In the genomic region with DNA sequence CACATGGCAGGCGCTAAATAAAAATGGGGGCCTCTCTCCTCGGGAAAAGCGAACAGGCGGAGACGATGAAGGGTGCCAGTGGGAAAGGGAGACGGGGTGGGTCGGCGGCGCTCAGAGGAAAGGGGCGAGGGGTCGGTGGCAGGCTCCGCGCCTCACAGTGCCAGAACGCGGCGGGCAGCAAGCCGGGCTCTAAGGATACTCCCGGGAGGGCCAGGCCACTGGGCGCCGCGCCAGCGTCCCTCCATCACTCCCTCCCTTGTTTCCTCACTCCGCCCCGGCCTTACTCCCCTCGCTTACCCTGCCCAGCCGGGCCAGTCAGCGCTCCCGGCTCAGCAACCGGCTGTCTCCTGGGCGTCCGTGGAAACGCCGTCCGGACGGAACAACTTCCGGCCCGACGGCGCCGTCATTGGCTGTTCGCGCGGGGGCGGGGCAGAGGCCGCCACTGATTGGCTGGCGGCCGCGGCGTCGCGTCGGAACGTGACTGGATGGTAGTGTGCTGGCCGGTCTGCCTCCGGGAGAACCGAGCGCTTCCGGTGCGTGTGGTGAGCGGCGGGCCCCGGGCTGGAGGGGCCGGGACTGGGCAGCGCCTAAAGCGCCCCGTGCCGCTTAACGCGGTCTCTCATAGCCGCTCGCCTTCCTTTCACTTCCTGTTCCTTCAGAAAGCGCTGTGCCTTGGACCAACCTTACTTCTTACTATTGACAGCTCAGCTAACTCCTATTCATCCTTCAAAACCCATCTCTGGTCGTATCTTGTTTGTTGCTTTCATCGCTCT, we compare ENCODE assay signal across 8 cellular contexts. TPM values are rescaled to one million over a fixed set of nuclear protein-coding genes. Genes with fewer than 3 reads are reported as not detected.
A peak's percentile ranks its signal among the peaks of the same experiment; 100 is the strongest.
DNase-seq lines count a peak whose midpoint lies in the region; TF ChIP-seq lines count a peak whose summit lies in the region.

A gene (plus strand): TSS at position 523 of the 773 bp plus-strand sequence.

- H3K4me3 Mint-ChIP-seq in neural crest cell: peak within 1 kb of the TSS; percentile 95

- in situ Hi-C loops in G401 (cut with HindIII; ENCODE audit: low sequenced_read_pairs): no loop called here
- in situ Hi-C loops in HAP-1 (cut with MboI; ENCODE audit: low sequenced_read_pairs): no loop called here

- TF ChIP-seq EP300 in stomach (IDR thresholded peaks at IDR 0.05): no peak

- H3K9me3 ChIP-seq in HAP-1: no peaks in the 10 kb centered on the region
- no peaks in the 10 kb centered on the region for H3K9me3 ChIP-seq in MG63
- no peaks in the 10 kb centered on the region for H3K9me3 ChIP-seq in stomach

- peak within 1 kb of the TSS; percentile 93 for H3K27ac Mint-ChIP-seq in neural crest cell (ENCODE audit: unreplicated experiment)

- peaks cover 3% of the 10 kb centered on the region for H3K36me3 Mint-ChIP-seq in neural crest cell (ENCODE audit: low read depth)

- peak within 1 kb of the TSS; percentile 89 to 96 (median 94) for H3K27ac ChIP-seq in stomach

- intact Hi-C loops in stomach (cut with DNase I; ENCODE audit: low total_unique reads): loop anchor here (10.0 kb wide), 1 partner anchor 91 kb away; no protein-coding TSS in a partner anchor

- H3K4me3 ChIP-seq in HAP-1 (peak within 1 kb of the TSS; percentile 96), MG63 (peak within 1 kb of the TSS; percentile 87), stomach (peak within 1 kb of the TSS; percentile 62 to 78 (median 68))

- no peak for TF ChIP-seq POLR2A in stomach (IDR thresholded peaks at IDR 0.05)

- 0 to 1% (median 1%) methylated on average over 48 to 74 of the region's 74 CpGs for WGBS in stomach, 5 donors

- no peaks in the 10 kb centered on the region for H3K9me3 Mint-ChIP-seq in neural crest cell

- H3K27me3 Mint-ChIP-seq in neural crest cell (ENCODE audit: low read depth): no peaks in the 10 kb centered on the region

- peaks cover 46% of the 10 kb centered on the region for H3K4me1 Mint-ChIP-seq in neural crest cell

- no peaks in the 10 kb centered on the region for H3K27me3 ChIP-seq in HAP-1 (ENCODE audit: low read depth)
- H3K27me3 ChIP-seq in MG63: no peaks in the 10 kb centered on the region
- no peaks in the 10 kb centered on the region for H3K27me3 ChIP-seq in stomach

- H3K36me3 ChIP-seq in HAP-1 (replicated peaks) (peaks cover 18% of the 10 kb centered on the region), MG63 (peaks cover 10% of the 10 kb centered on the region), stomach (peaks cover 0 to 14% (median 8%) of the 10 kb centered on the region in 4 donors)

- peak; percentile 90 for DNase-seq in G401 (ENCODE audit: low spot score)
- peak; percentile 95 for DNase-seq in HAP-1 (ENCODE audit: low spot score in 2 of 2)
- peak; percentile 92 for DNase-seq in MG63
- DNase-seq in SHP77 (lab: John Stamatoyannopoulos, UW): peak; percentile 83 to 92
- peak; percentile 97 for DNase-seq in activated effector memory CD4-positive, alpha-beta T cell treated with anti-CD3 and anti-CD28 coated beads, Interleukin-2, amount 50 U/mL, for 16 hours
- DNase-seq in fibroblast of the conjunctiva (ENCODE audit: low read depth): peak; percentile 94
- peak; percentile 88 for DNase-seq in neural crest cell (ENCODE audit: low read depth, low spot score)
- peak; percentile 95 for DNase-seq in stomach

- TF ChIP-seq CTCF in neural crest cell (conservative IDR thresholded peaks at IDR 0.05) (no peak), stomach (IDR thresholded peaks at IDR 0.05) (no peak)

- H3K4me1 ChIP-seq in HAP-1 (peaks cover 18% of the 10 kb centered on the region), stomach (peaks cover 24 to 58% (median 42%) of the 10 kb centered on the region in 4 donors)

RNA-seq across cellular contexts. Expression of the gene that starts here (rescaled TPM):
- total RNA-seq in G401 (2014; rRNA removed; shearing (Covaris generic)): 4.6 and 19.8 TPM in 2 replicates
- total RNA-seq in MG63 (2014; rRNA removed; shearing (Covaris generic); ENCODE audit: low replicate concordance): 20.7 and 40.0 TPM in 2 replicates
- 7.6 and 9.8 TPM in 2 replicates for total RNA-seq in neural crest cell
- total RNA-seq in stomach: 10 to 100 TPM in 1 of 5 donors, 1 to 10 TPM in 4; 1.3 to 10.5 (median 8.7) TPM
- 10 to 100 TPM in 1 of 3 donors, 1 to 10 TPM in 2; 5.3 to 13.6 (median 8.3) TPM for polyA plus RNA-seq in stomach

Comparison
In these comparisons a context has a peak if more than half of its experiments do, and no peak if none do; other contexts are left out.
1. Peak in every context shown above with its lines: DNase-seq, H3K4me3 ChIP-seq and H3K27ac ChIP-seq.